Comparison of ENCODE assay signal across 18 cellular contexts in the genomic region with DNA sequence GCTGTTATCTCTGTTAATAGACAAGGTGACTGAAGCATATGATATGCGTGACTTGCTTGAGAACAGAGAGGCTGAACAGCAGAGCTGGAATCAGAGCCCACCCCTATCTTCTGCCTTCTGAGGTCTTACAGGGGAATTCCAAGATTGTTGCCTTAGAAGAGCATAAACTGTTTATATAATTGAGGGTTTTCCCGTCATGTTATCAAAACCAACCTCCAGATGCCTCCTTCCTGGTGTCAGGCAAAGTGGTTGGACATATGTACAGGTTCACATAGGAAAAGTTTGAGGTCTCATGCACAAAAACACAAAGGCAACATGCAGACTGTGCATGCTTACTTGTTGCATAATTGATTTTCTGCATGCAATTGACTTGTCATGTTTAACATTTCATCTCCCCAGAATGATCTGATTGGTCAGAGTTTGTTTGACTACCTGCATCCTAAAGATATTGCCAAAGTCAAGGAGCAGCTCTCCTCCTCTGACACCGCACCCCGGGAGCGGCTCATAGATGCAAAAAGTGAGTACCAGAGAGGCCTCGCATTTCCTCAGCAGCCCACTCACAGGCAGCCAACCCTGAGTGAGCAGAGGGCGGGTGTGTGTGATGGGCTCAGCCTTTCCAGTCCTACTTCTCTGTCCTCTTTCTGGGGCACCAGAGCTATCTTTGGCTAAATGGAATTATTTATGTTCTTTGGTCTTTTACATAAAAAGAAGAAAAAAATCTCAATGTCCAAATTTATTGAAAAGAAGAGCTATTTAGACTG.
A peak's percentile ranks its signal among the peaks of the same experiment; 100 is the strongest.
DNase-seq lines count a peak whose midpoint lies in the region; ATAC-seq, FAIRE-seq and TF ChIP-seq lines count a peak whose summit lies in the region.
"Had no signal": no experiment of that assay in that cellular context is flagged by ENCODE, and none has a peak within 500 bp of the region (broad histone marks: within the 10 kb centered on the region; RNA-seq: fewer than 3 reads in every experiment).

No MANE protein-coding gene starts in this region.

- H3K9me3 Mint-ChIP-seq in CD14-positive monocyte: no peaks in the 10 kb centered on the region
- H3K9me3 Mint-ChIP-seq: CD4-positive, alpha-beta memory T cell had no signal

- no peaks in the 10 kb centered on the region for H3K4me1 Mint-ChIP-seq in CD14-positive monocyte
- H3K4me1 Mint-ChIP-seq: B cell; CD4-positive, alpha-beta memory T cell had no signal

- in situ Hi-C loops in HepG2 (cut with HindIII; ENCODE audit: extremely low pct_ligation_motif_present, low pct_unique_long_range_greater_than_20kb): no loop called here

- H3K27me3 ChIP-seq in HepG2 (ENCODE audit: control insufficient read depth in 1 of 2, insufficient read depth in 2 of 2, low read length in 2 of 2): no peaks in the 10 kb centered on the region
- no peaks in the 10 kb centered on the region for H3K27me3 ChIP-seq in upper lobe of left lung

- peaks cover 63 to 68% of the 10 kb centered on the region in 2 donors for H3K36me3 Mint-ChIP-seq in CD14-positive monocyte

- TF ChIP-seq CTCF in fibroblast of villous mesenchyme (IDR thresholded peaks at IDR 0.05; ENCODE audit: insufficient read depth, low read depth, low read length): no peak
- no peak for TF ChIP-seq CTCF in HepG2 (CRISPR knock-in tag; IDR thresholded peaks at IDR 0.05)
- no peak for TF ChIP-seq CTCF in CD14-positive monocyte (IDR thresholded peaks at IDR 0.05)
- TF ChIP-seq CTCF in upper lobe of left lung (IDR thresholded peaks at IDR 0.05): no peak

- H3K79me2 ChIP-seq in HepG2 (ENCODE audit: insufficient read depth, low read length): no peaks in the 10 kb centered on the region

- H3K4me3 ChIP-seq in fibroblast of villous mesenchyme (ENCODE audit: low read depth, low read length) (no peak overlapping the region), HepG2 (replicated peaks in 1 of 3; ENCODE audit: insufficient read depth in 1 of 3, low read depth in 2 of 3, low read length in 3 of 3) (no peak overlapping the region), upper lobe of left lung (no peak overlapping the region)
- H3K4me3 ChIP-seq: GM23248 had no signal

- ATAC-seq in HG02885 (IDR thresholded peaks at IDR 0.05; ENCODE audit: poor library complexity, unreplicated experiment): peak; percentile 53
- no peak for ATAC-seq in stimulated activated naive CD8-positive, alpha-beta T cell treated with anti-CD3 and anti-CD28 coated beads, Interleukin-15, Interleukin-2, amounts not matched to agents 100 U/mL and 50 U/mL, for 24 hours
- ATAC-seq in HepG2: no peak
- ATAC-seq in upper lobe of left lung (ENCODE audit: low FRiP score in 2 of 2): no peak

- POLR2A ChIA-PET in HepG2 (lab: Yijun Ruan, JAX): no interaction called here

- no peak overlapping the region for H3K27ac ChIP-seq in HepG2 (ENCODE audit: extremely low read length, insufficient read depth, low read length)
- no peak overlapping the region for H3K27ac ChIP-seq in upper lobe of left lung
- H3K27ac ChIP-seq: GM23248 had no signal

- TF ChIP-seq POLR2A in GM12891 (IDR thresholded peaks at IDR 0.05; ENCODE audit: low read depth, low read length) (no peak), HepG2 (IDR thresholded peaks at IDR 0.05; ENCODE audit: insufficient read depth in 1 of 2, low read depth in 2 of 2, low read length in 2 of 2) (no peak), upper lobe of left lung (IDR thresholded peaks at IDR 0.05) (no peak)

- H3K27ac Mint-ChIP-seq in CD14-positive monocyte: no peak overlapping the region
- H3K27ac Mint-ChIP-seq: B cell had no signal

- FAIRE-seq in GM12891 (lab: Jason Lieb, UNC) (peak; percentile 31), HepG2 (lab: Jason Lieb, UNC) (no peak)
- FAIRE-seq: D721Med, G401.6, H54 had no signal

- intact Hi-C loops in HepG2 (cut with micrococcal nuclease; ENCODE audit: unreplicated experiment): no loop called here
- intact Hi-C loops in CD14-positive monocyte (cut with micrococcal nuclease): no loop called here

- H3K27me3 Mint-ChIP-seq in CD14-positive monocyte (ENCODE audit: low read depth in 3 of 3): no peaks in the 10 kb centered on the region
- H3K27me3 Mint-ChIP-seq: B cell; CD4-positive, alpha-beta memory T cell had no signal

- no peaks in the 10 kb centered on the region; a peak in 1 of 5 replicates for H3K36me3 ChIP-seq in HepG2 (replicated peaks in 1 of 2; ENCODE audit: control insufficient read depth in 1 of 2, insufficient read depth in 2 of 2, low read length in 2 of 2)
- H3K36me3 ChIP-seq in upper lobe of left lung: peaks cover 46 to 90% (median 68%) of the 10 kb centered on the region in 4 donors

- H3K4me2 ChIP-seq in HepG2 (ENCODE audit: low read depth, low read length): no peak overlapping the region

- H3K9me3 ChIP-seq in HepG2 (ENCODE audit: low read length): no peaks in the 10 kb centered on the region
- no peaks in the 10 kb centered on the region for H3K9me3 ChIP-seq in upper lobe of left lung

- DNase-seq in GM12891 (ENCODE audit: insufficient read length, low spot score) (no peak), fibroblast of villous mesenchyme (ENCODE audit: low read depth) (peak; percentile 47), HepG2 (ENCODE audit: low spot score) (no peak), CD14-positive monocyte (ENCODE audit: low spot score) (no peak), upper lobe of left lung (no peak)
- DNase-seq in stimulated activated naive CD8-positive, alpha-beta T cell treated with anti-CD3 and anti-CD28 coated beads, Interleukin-15, Interleukin-2, amounts not matched to agents 100 U/mL and 50 U/mL, for 24 hours: no peak
- DNase-seq: ACHN; C1 segment of cervical spinal cord; CD4-positive, alpha-beta memory T cell; DMS153; DMS79 treated with DMSO at 0.1 percent for 48 hours; EL; GM23248 had no signal

- 94% methylated on average over 7 of the region's 7 CpGs for WGBS in HepG2 (ENCODE audit: low lambda C conversion rate)
- WGBS in upper lobe of left lung, 2 donors: 87 to 91% methylated on average over 7 of the region's 7 CpGs

- no peak for TF ChIP-seq EP300 in HepG2 (IDR thresholded peaks at IDR 0.05; ENCODE audit: low read depth in 2 of 2, low read length in 2 of 2)
- no peak for TF ChIP-seq EP300 in HepG2 (CRISPR knock-in tag; IDR thresholded peaks at IDR 0.05; ENCODE audit: borderline replicate concordance)
- no peak for TF ChIP-seq EP300 in upper lobe of left lung (IDR thresholded peaks at IDR 0.05)

- H3K4me3 Mint-ChIP-seq in CD14-positive monocyte: no peak overlapping the region
- H3K4me3 Mint-ChIP-seq: B cell; CD4-positive, alpha-beta memory T cell had no signal

- no peak overlapping the region for H3K9ac ChIP-seq in HepG2 (ENCODE audit: insufficient read depth, low read depth, low read length)
- H3K9ac ChIP-seq: GM23248 had no signal

- no peak for TF ChIP-seq RAD21 in HepG2 (CRISPR knock-in tag; IDR thresholded peaks at IDR 0.05)

- H2AFZ ChIP-seq in HepG2 (ENCODE audit: low read length): no peak overlapping the region
- H2AFZ ChIP-seq: GM23248 had no signal

- H3K4me1 ChIP-seq in HepG2 (ENCODE audit: insufficient read depth, low read length): 0 out of 2 replicates have a peak, but pooled peaks cover 8% of the 10 kb centered on the region
- H3K4me1 ChIP-seq in upper lobe of left lung: peaks cover 0 to 3% (median 0%) of the 10 kb centered on the region in 4 donors

- no TSS peak for BruUV-seq in HepG2 (replicated peaks; lab: Mats Ljungman, UMichigan)

- CTCF ChIA-PET in HepG2 (lab: Yijun Ruan, JAX; ENCODE audit: low intra/inter-chr PET ratio, low total read pairs): no interaction called here

- H4K20me1 ChIP-seq in HepG2 (ENCODE audit: insufficient read depth, low read length): no peaks in the 10 kb centered on the region

TF ChIP-seq in GM12891, 5 proteins besides CTCF, POLR2A, EP300 and RAD21:
- TF ChIP-seq POU2F2 (IDR thresholded peaks at IDR 0.05; ENCODE audit: low read depth, low read length) (0 out of 2 replicates have a peak, but pooled peaks have one; percentile 18), POLR2AphosphoS5 (IDR thresholded peaks at IDR 0.05; ENCODE audit: low read depth, low read length) (no peak)

TF ChIP-seq in HepG2, 621 proteins besides CTCF, POLR2A, EP300 and RAD21 (continues in another document):
- no peak for TF ChIP-seq ZMYM4 (CRISPR knock-in tag; IDR thresholded peaks at IDR 0.05)
- TF ChIP-seq ZNF546 (CRISPR knock-in tag; conservative IDR thresholded peaks at IDR 0.05): no peak
- TF ChIP-seq KDM5A (IDR thresholded peaks at IDR 0.05; ENCODE audit: borderline replicate concordance, low read length): no peak
- no peak for TF ChIP-seq CHD4 (IDR thresholded peaks at IDR 0.05; ENCODE audit: borderline replicate concordance, low read length)
- TF ChIP-seq CCDC6 (CRISPR knock-in tag; IDR thresholded peaks at IDR 0.05): no peak
- TF ChIP-seq ZHX1 (CRISPR knock-in tag; IDR thresholded peaks at IDR 0.05; ENCODE audit: low read depth): no peak
- no peak for TF ChIP-seq SMAD1 (CRISPR knock-in tag; IDR thresholded peaks at IDR 0.05; ENCODE audit: borderline replicate concordance, low read depth)
